8 cellular contexts compared by ENCODE assay signal in the genomic region with DNA sequence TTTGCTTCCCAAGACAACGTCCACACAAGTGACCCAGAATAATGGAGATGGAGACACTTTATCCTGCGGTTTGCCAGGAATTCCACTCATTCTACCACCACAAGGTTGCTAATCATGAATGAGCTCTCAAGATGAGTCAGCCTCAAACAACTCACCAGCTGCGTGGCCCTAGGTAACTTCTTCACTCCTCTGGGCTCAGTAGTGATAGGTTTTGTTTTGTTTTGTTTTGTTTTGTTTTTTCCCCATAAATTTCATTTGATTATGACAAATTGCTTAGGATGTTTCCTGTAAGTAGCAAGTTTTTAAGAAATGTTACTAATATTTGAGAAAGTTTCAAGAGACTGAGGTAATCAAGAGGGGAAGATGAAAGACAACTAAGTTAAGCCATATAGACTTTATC.
DNase-seq lines count a peak whose midpoint lies in the region; ATAC-seq and TF ChIP-seq lines count a peak whose summit lies in the region.
"Had no signal": no experiment of that assay in that cellular context is flagged by ENCODE, and none has a peak within 500 bp of the region (broad histone marks: within the 10 kb centered on the region; RNA-seq: fewer than 3 reads in every experiment).

No MANE protein-coding gene starts in this region.

- peaks cover 7 to 11% of the 10 kb centered on the region in 2 donors for H3K27me3 Mint-ChIP-seq in natural killer cell (ENCODE audit: low read depth in 2 of 2)
- H3K27me3 Mint-ChIP-seq: central memory CD8-positive, alpha-beta T cell had no signal

- intact Hi-C loops in natural killer cell (cut with micrococcal nuclease) = no loop called here

- no peaks in the 10 kb centered on the region for H3K4me1 Mint-ChIP-seq in natural killer cell
- H3K4me1 Mint-ChIP-seq: central memory CD8-positive, alpha-beta T cell had no signal

- H3K9me3 Mint-ChIP-seq in natural killer cell = no peaks in the 10 kb centered on the region
- H3K9me3 Mint-ChIP-seq: central memory CD8-positive, alpha-beta T cell had no signal

- no peaks in the 10 kb centered on the region for H3K36me3 Mint-ChIP-seq in natural killer cell

- DNase-seq in LHCN-M2 (ENCODE audit: low read depth) = peak; percentile 97
- peak; percentile 81 for DNase-seq in dedifferentiated amniotic fluid mesenchymal stem cell (ENCODE audit: extremely low spot score)
- DNase-seq in retinal pigment epithelial cell (ENCODE audit: low read depth) = peak; percentile 93
- DNase-seq in NCI-H1436 (lab: John Stamatoyannopoulos, UW) = no peak
- no peak for DNase-seq in cortex of kidney (lab: John Stamatoyannopoulos, UW)
- no peak for DNase-seq in natural killer cell

- ATAC-seq in GM21367 (IDR thresholded peaks at IDR 0.05; ENCODE audit: unreplicated experiment) (peak; percentile 43), natural killer cell (no peak)

- no peak overlapping the region for H3K4me3 Mint-ChIP-seq in natural killer cell
- H3K4me3 Mint-ChIP-seq: central memory CD8-positive, alpha-beta T cell had no signal

- H3K27ac Mint-ChIP-seq in natural killer cell = no peak overlapping the region

- TF ChIP-seq CTCF in retinal pigment epithelial cell (conservative IDR thresholded peaks at IDR 0.05; ENCODE audit: low read depth, low read length) = no peak
- TF ChIP-seq CTCF in natural killer cell (IDR thresholded peaks at IDR 0.05) = no peak

- H3K4me3 ChIP-seq in retinal pigment epithelial cell (ENCODE audit: low read length) = no peak overlapping the region

Comparison
In these comparisons a context has a peak if more than half of its experiments do, and no peak if none do; other contexts are left out.
1. DNase-seq: peak in LHCN-M2 (single experiment), dedifferentiated amniotic fluid mesenchymal stem cell (single experiment) and retinal pigment epithelial cell (single experiment); none in NCI-H1436 (single experiment), cortex of kidney (single experiment) and natural killer cell (single experiment).